Comparison of ENCODE assay signal across 8 cellular contexts in genomic region chr1:226109829-226110248, GRCh38. TPM values are rescaled to one million over a fixed set of nuclear protein-coding genes. Genes with fewer than 3 reads are reported as not detected.
A peak's percentile ranks its signal among the peaks of the same experiment; 100 is the strongest.
DNase-seq lines count a peak whose midpoint lies in the region; ATAC-seq and FAIRE-seq lines count a peak whose summit lies in the region.

No MANE protein-coding gene starts in this region.

- CTCF ChIA-PET in naive thymus-derived CD4-positive, alpha-beta T cell (lab: Charles Lee): interaction anchor here (1.0 to 2.1 kb wide), 2 partner anchors 43 to 45 kb away, joined by 3 to 5 read pairs; no protein-coding TSS in a partner anchor

- peak overlapping the region; percentile 90 for H3K4me3 Mint-ChIP-seq in activated T-helper 1 cell treated with anti-CD3 and anti-CD28 coated beads, Interleukin-12 subunit alpha, Interleukin-12 subunit beta, Interleukin-2, Interleukin-4 antibody, amounts not matched to agents 30 ng/mL and 10 ng/mL and 1 ng/mL, durations not matched to agents 14 hours and 24 hours and 36 hours
- peak overlapping the region; percentile 88 to 96 (median 92) for H3K4me3 Mint-ChIP-seq in naive thymus-derived CD4-positive, alpha-beta T cell

- H3K9me3 Mint-ChIP-seq in activated T-helper 1 cell treated with anti-CD3 and anti-CD28 coated beads, Interleukin-12 subunit alpha, Interleukin-12 subunit beta, Interleukin-2, Interleukin-4 antibody, amounts not matched to agents 30 ng/mL and 10 ng/mL and 1 ng/mL, durations not matched to agents 14 hours and 24 hours and 36 hours: no peaks in the 10 kb centered on the region
- H3K9me3 Mint-ChIP-seq in naive thymus-derived CD4-positive, alpha-beta T cell: no peaks in the 10 kb centered on the region

- peaks cover 9% of the 10 kb centered on the region for H3K27me3 Mint-ChIP-seq in activated T-helper 1 cell treated with anti-CD3 and anti-CD28 coated beads, Interleukin-12 subunit alpha, Interleukin-12 subunit beta, Interleukin-2, Interleukin-4 antibody, amounts not matched to agents 30 ng/mL and 10 ng/mL and 1 ng/mL, durations not matched to agents 14 hours and 24 hours and 36 hours (ENCODE audit: insufficient read depth)
- peaks cover 0 to 6% (median 0%) of the 10 kb centered on the region in 5 donors for H3K27me3 Mint-ChIP-seq in naive thymus-derived CD4-positive, alpha-beta T cell

- intact Hi-C loops in activated T-helper 1 cell treated with anti-CD3 and anti-CD28 coated beads, Interleukin-12 subunit alpha, Interleukin-12 subunit beta, Interleukin-2, Interleukin-4 antibody, amounts not matched to agents 30 ng/mL and 10 ng/mL and 1 ng/mL, durations not matched to agents 14 hours and 24 hours and 36 hours (cut with micrococcal nuclease): loop anchor here (1.0 kb wide), 4 partner anchors 9 to 111 kb away; partner anchors contain the start of gene SDE2
- intact Hi-C loops in naive thymus-derived CD4-positive, alpha-beta T cell (cut with micrococcal nuclease): loop anchor here (1.0 to 5.0 kb wide), 6 partner anchors 9 to 683 kb away; partner anchors contain the start of genes LBR (in 1 of the 2) and SDE2 (in 1 of the 2)

- H3K4me1 Mint-ChIP-seq in activated T-helper 1 cell treated with anti-CD3 and anti-CD28 coated beads, Interleukin-12 subunit alpha, Interleukin-12 subunit beta, Interleukin-2, Interleukin-4 antibody, amounts not matched to agents 30 ng/mL and 10 ng/mL and 1 ng/mL, durations not matched to agents 14 hours and 24 hours and 36 hours (ENCODE audit: low read depth): peaks cover 25% of the 10 kb centered on the region
- H3K4me1 Mint-ChIP-seq in naive thymus-derived CD4-positive, alpha-beta T cell: peaks cover 7 to 26% (median 21%) of the 10 kb centered on the region in 7 donors

- no peak for FAIRE-seq in RCC 7860 (lab: Jason Lieb, UNC)

- H3K4me1 ChIP-seq in naive thymus-derived CD4-positive, alpha-beta T cell (ENCODE audit: control insufficient read depth in 2 of 2, insufficient read depth in 2 of 2, low read length in 2 of 2): no peaks in the 10 kb centered on the region

- peak; percentile 92 for DNase-seq in DMS 273 treated with DMSO at 0.1 percent for 48 hours (lab: John Stamatoyannopoulos, UW)
- peak; percentile 85 for DNase-seq in Jurkat, Clone E6-1 (ENCODE audit: low read depth, low spot score)
- DNase-seq in RCC 7860 (ENCODE audit: low spot score): peak; percentile 55
- peak; percentile 75 for DNase-seq in activated T-helper 1 cell treated with anti-CD3 and anti-CD28 coated beads, Interleukin-12 subunit alpha, Interleukin-12 subunit beta, Interleukin-2, Interleukin-4 antibody, amounts not matched to agents 30 ng/mL and 10 ng/mL and 1 ng/mL, durations not matched to agents 14 hours and 24 hours and 36 hours (ENCODE audit: low spot score)
- peak; percentile 78 for DNase-seq in fibroblast of gingiva (ENCODE audit: low read depth)
- peak; percentile 44 to 84 (median 59) for DNase-seq in naive thymus-derived CD4-positive, alpha-beta T cell
- DNase-seq in stimulated activated naive CD4-positive, alpha-beta T cell (lab: John Stamatoyannopoulos, UW): peak; percentile 35 to 69 (median 56)

- peak overlapping the region; percentile 59 for H3K4me3 ChIP-seq in Jurkat, Clone E6-1 (ENCODE audit: low read length)
- H3K4me3 ChIP-seq in naive thymus-derived CD4-positive, alpha-beta T cell (ENCODE audit: low read length): peak overlapping the region; percentile 59

- no peaks in the 10 kb centered on the region for H3K36me3 Mint-ChIP-seq in activated T-helper 1 cell treated with anti-CD3 and anti-CD28 coated beads, Interleukin-12 subunit alpha, Interleukin-12 subunit beta, Interleukin-2, Interleukin-4 antibody, amounts not matched to agents 30 ng/mL and 10 ng/mL and 1 ng/mL, durations not matched to agents 14 hours and 24 hours and 36 hours (ENCODE audit: low read depth)
- no peaks in the 10 kb centered on the region for H3K36me3 Mint-ChIP-seq in naive thymus-derived CD4-positive, alpha-beta T cell

- H3K9me3 ChIP-seq in naive thymus-derived CD4-positive, alpha-beta T cell (ENCODE audit: control insufficient read depth in 2 of 3, low read length in 3 of 3): no peaks in the 10 kb centered on the region

- H3K27ac Mint-ChIP-seq in activated T-helper 1 cell treated with anti-CD3 and anti-CD28 coated beads, Interleukin-12 subunit alpha, Interleukin-12 subunit beta, Interleukin-2, Interleukin-4 antibody, amounts not matched to agents 30 ng/mL and 10 ng/mL and 1 ng/mL, durations not matched to agents 14 hours and 24 hours and 36 hours: peak overlapping the region; percentile 88
- H3K27ac Mint-ChIP-seq in naive thymus-derived CD4-positive, alpha-beta T cell: peak overlapping the region; percentile 85 to 93 (median 89)

- H3K27me3 ChIP-seq in naive thymus-derived CD4-positive, alpha-beta T cell (ENCODE audit: control insufficient read depth in 2 of 2, insufficient read depth in 2 of 2, low read length in 2 of 2): no peaks in the 10 kb centered on the region

- peak; percentile 78 for ATAC-seq in GM21528 (IDR thresholded peaks at IDR 0.05; ENCODE audit: low FRiP score, unreplicated experiment)
- ATAC-seq in naive thymus-derived CD4-positive, alpha-beta T cell: peak; percentile 92

- POLR2A ChIA-PET in naive thymus-derived CD4-positive, alpha-beta T cell (lab: Charles Lee): interaction anchor here (0.8 to 3.4 kb wide), 10 partner anchors 9 to 110 kb away, joined by 3 to 26 read pairs (median 4); partner anchors contain the start of gene H3-3A

- peak overlapping the region; percentile 67 for H3K27ac ChIP-seq in naive thymus-derived CD4-positive, alpha-beta T cell (ENCODE audit: low read depth, low read length)

- H3K36me3 ChIP-seq in naive thymus-derived CD4-positive, alpha-beta T cell (ENCODE audit: control insufficient read depth in 2 of 3, insufficient read depth in 3 of 3, low read length in 3 of 3): no peaks in the 10 kb centered on the region

RNA-seq across cellular contexts. Expression of gene H3-3A, which starts 47.3 kb away (rescaled TPM):
- 949 TPM for polyA plus RNA-seq in Jurkat, Clone E6-1 (2012; ENCODE audit: insufficient read depth, insufficient read length)
- 416 and 426 TPM in 2 replicates for total RNA-seq in activated T-helper 1 cell treated with anti-CD3 and anti-CD28 coated beads, Interleukin-12 subunit alpha, Interleukin-12 subunit beta, Interleukin-2, Interleukin-4 antibody, amounts not matched to agents 30 ng/mL and 10 ng/mL and 1 ng/mL, durations not matched to agents 14 hours and 24 hours and 36 hours
- 100 to 1,000 TPM; 388 to 561 (median 412) TPM for total RNA-seq in naive thymus-derived CD4-positive, alpha-beta T cell
- 100 to 1,000 TPM; 677 to 832 TPM for polyA plus RNA-seq in naive thymus-derived CD4-positive, alpha-beta T cell

Comparison
In these comparisons a context has a peak if more than half of its experiments do, and no peak if none do; other contexts are left out.
1. Peak in every context shown above with its lines: DNase-seq, ATAC-seq, H3K4me3 ChIP-seq and H3K27ac ChIP-seq.